ENCODE assay signal across 1 cellular context in the genomic region with DNA sequence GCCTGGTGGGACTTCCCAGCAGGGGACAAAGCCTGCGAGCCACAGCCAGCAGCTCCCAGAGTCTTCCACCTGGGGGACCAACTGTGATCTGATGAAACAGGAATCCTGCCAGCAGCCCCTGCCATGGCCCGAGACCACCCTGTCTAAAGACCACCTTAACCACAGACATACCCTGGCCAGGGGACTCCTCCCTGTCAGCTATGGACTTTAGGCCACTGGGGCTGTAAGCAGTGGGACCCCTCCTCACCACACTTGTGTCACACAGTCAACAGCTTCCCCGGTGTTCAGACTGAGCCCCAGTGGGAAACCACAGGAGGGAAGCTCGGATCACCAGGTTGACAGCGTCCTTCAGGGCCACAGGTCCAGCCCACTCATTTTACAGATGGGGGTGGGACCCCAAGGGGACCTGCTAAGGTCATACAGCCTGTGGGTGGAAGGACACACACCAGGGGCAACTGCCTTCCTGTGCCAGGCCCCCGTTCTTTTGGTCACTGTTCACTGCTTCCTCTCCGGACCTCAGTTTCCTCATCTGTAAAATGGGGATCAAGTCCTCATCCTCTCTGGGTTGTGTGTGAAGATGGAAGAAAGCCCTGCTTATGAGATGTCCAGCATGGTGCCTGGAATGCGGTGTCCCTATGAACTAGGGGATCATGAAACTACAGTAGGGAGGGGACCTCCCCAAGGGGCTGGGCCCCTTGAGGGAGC.
TF ChIP-seq lines count a peak whose summit lies in the region.

No MANE protein-coding gene starts in this region.

TF ChIP-seq in GM23338, 12 proteins besides CTCF, POLR2A, EP300 and RAD21:
- no peak for TF ChIP-seq EZH2 (IDR thresholded peaks at IDR 0.05; ENCODE audit: low read depth, unreplicated experiment)
- TF ChIP-seq NANOG (IDR thresholded peaks at IDR 0.05; ENCODE audit: borderline replicate concordance) = no peak
- TF ChIP-seq, protein P1, sequence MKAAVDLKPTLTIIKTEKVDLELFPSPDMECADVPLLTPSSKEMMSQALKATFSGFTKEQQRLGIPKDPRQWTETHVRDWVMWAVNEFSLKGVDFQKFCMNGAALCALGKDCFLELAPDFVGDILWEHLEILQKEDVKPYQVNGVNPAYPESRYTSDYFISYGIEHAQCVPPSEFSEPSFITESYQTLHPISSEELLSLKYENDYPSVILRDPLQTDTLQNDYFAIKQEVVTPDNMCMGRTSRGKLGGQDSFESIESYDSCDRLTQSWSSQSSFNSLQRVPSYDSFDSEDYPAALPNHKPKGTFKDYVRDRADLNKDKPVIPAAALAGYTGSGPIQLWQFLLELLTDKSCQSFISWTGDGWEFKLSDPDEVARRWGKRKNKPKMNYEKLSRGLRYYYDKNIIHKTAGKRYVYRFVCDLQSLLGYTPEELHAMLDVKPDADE (IDR thresholded peaks at IDR 0.05) = no peak
- TF ChIP-seq CREB1 (CRISPR knock-in tag; IDR thresholded peaks at IDR 0.05; ENCODE audit: low read depth) = no peak
- TF ChIP-seq ZNF114 (CRISPR knock-in tag; IDR thresholded peaks at IDR 0.05) = no peak
- no peak for TF ChIP-seq ZNF331 (CRISPR knock-in tag; IDR thresholded peaks at IDR 0.05; ENCODE audit: low read depth)
- TF ChIP-seq EZH2phosphoT487 (IDR thresholded peaks at IDR 0.05; ENCODE audit: unreplicated experiment) = no peak
